Comparison of ENCODE assay signal across 7 cellular contexts in the genomic region with DNA sequence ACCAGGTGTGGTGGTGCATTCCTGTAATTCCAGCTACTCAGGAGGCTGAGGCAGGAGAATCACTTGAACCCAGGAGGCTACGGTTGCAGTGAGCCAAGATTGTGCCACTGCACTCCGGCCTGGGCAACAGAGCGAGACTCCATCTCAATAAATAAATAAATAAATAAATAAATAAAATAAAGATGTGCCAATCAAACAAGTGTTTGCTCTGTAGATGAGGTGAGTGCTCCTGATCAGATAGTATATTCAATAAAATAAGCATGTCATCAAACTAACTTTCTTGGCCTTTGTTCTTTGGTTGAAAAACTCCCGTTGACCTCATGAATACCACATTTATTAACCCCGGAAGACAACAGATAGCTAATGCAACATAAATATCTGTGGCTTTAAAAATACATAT. TPM values are rescaled to one million over a fixed set of nuclear protein-coding genes. Genes with fewer than 3 reads are reported as not detected.
DNase-seq lines count a peak whose midpoint lies in the region; TF ChIP-seq lines count a peak whose summit lies in the region.
"Not testable (repeated sequence)": the region's sequence is repeated elsewhere in the genome, so short reads cannot be mapped to it uniquely, and the experiment has no call there.

No MANE protein-coding gene starts in this region.

- CTCF ChIA-PET in HEK293 (lab: Yijun Ruan, JAX) = interaction anchor here (1.1 to 1.2 kb wide), 2 partner anchors 8 to 12 kb away, joined by 3 to 4 read pairs; no protein-coding TSS in a partner anchor

- H3K4me3 Mint-ChIP-seq in nephron = peak overlapping the region; percentile 81 to 88 (median 85)

- H3F3A ChIP-seq in smooth muscle cell (ENCODE audit: low read depth) = not testable (repeated sequence)

- H2AFZ ChIP-seq in fibroblast of lung (ENCODE audit: low read length) (peak overlapping the region; percentile 56), smooth muscle cell (ENCODE audit: low read depth) (peak overlapping the region; percentile 21)

- H3K36me3 ChIP-seq in HEK293 (ENCODE audit: control insufficient read depth in 2 of 2, insufficient read depth in 1 of 2, low read length in 2 of 2); SK-N-MC (ENCODE audit: insufficient read depth, low read length); breast epithelium; fibroblast of lung (ENCODE audit: control insufficient read depth, insufficient read depth, low read length); smooth muscle cell (ENCODE audit: low read depth): not testable (repeated sequence)

- not testable (repeated sequence) for H3K79me2 ChIP-seq in fibroblast of lung (ENCODE audit: control insufficient read depth, insufficient read depth, low read length); smooth muscle cell (ENCODE audit: low read depth)

- H3K36me3 Mint-ChIP-seq in nephron (ENCODE audit: low read depth) = not testable (repeated sequence)

- TF ChIP-seq POLR2A in breast epithelium (IDR thresholded peaks at IDR 0.05) = not testable (repeated sequence)

- not testable (repeated sequence) for H3K9me3 ChIP-seq in HEK293 (ENCODE audit: control insufficient read depth, insufficient read depth, low read depth, low read length); SK-N-MC (ENCODE audit: low read depth, low read length); breast epithelium; fibroblast of lung (ENCODE audit: control insufficient read depth, insufficient read depth, low read depth, low read length); smooth muscle cell (replicated peaks; ENCODE audit: low read depth)

- intact Hi-C loops in breast epithelium (cut with DNase I; ENCODE audit: low total_unique reads) = not testable (repeated sequence)

- 0 out of 2 replicates have a peak overlapping the region, but pooled peaks have one; percentile 88 for H3K27ac ChIP-seq in HEK293 (ENCODE audit: extremely low read depth, low read depth, low read length)
- peak overlapping the region; percentile 85 for H3K27ac ChIP-seq in SK-N-MC
- peak overlapping the region; percentile 33 to 34 for H3K27ac ChIP-seq in breast epithelium
- not testable (repeated sequence) for H3K27ac ChIP-seq in fibroblast of lung (ENCODE audit: insufficient read depth, low read length)
- H3K27ac ChIP-seq in smooth muscle cell (ENCODE audit: low read depth) = peak overlapping the region; percentile 36

- H3K9ac ChIP-seq in SK-N-MC (ENCODE audit: insufficient read length) = peak overlapping the region; percentile 75
- H3K9ac ChIP-seq in fibroblast of lung (ENCODE audit: insufficient read depth, low read length); smooth muscle cell (ENCODE audit: low read depth): not testable (repeated sequence)

- 74% methylated on average over 5 of the region's 5 CpGs for WGBS in smooth muscle cell (ENCODE audit: low lambda C conversion rate)

- not testable (repeated sequence) for H4K20me1 ChIP-seq in fibroblast of lung (ENCODE audit: control insufficient read depth, extremely low read depth, insufficient read depth, low read length); smooth muscle cell (ENCODE audit: low read depth)

- H3K4me1 ChIP-seq in HEK293 (ENCODE audit: control insufficient read depth, insufficient read depth, low read length); breast epithelium; fibroblast of lung (ENCODE audit: control insufficient read depth, extremely low read depth, insufficient read depth, low read length): not testable (repeated sequence)
- H3K4me1 ChIP-seq in smooth muscle cell (ENCODE audit: low read depth) = peaks cover 29% of the 10 kb centered on the region

- H3K4me1 Mint-ChIP-seq in nephron = peaks cover 25% of the 10 kb centered on the region

- H3K27ac Mint-ChIP-seq in nephron = peak overlapping the region; percentile 80 to 95 (median 84)

- POLR2A ChIA-PET in HEK293 (lab: Yijun Ruan, JAX) = interaction anchor here (0.8 to 1.6 kb wide), 4 partner anchors 18 to 61 kb away, joined by 3 to 12 read pairs (median 3); no protein-coding TSS in a partner anchor

- H3K27me3 Mint-ChIP-seq in nephron (ENCODE audit: low read depth) = not testable (repeated sequence)

- H3K9me3 Mint-ChIP-seq in nephron = not testable (repeated sequence)

- not testable (repeated sequence) for TF ChIP-seq CTCF in HEK293 (tag by site-specific recombination; IDR thresholded peaks at IDR 0.05); breast epithelium (IDR thresholded peaks at IDR 0.05); fibroblast of lung (conservative IDR thresholded peaks at IDR 0.05 in 1 of 2, IDR thresholded peaks at IDR 0.05 in 1 of 2; ENCODE audit: low read depth in 1 of 2, low read length in 2 of 2); nephron (IDR thresholded peaks at IDR 0.05; ENCODE audit: unreplicated experiment in 3 of 3); smooth muscle cell (IDR thresholded peaks at IDR 0.05; ENCODE audit: borderline replicate concordance, insufficient read depth, poor library complexity, severe bottlenecking)

- H3K4me3 ChIP-seq in HEK293 (ENCODE audit: low read depth, low read length) = not testable (repeated sequence)
- H3K4me3 ChIP-seq in SK-N-MC (peak overlapping the region; percentile 81), breast epithelium (peak overlapping the region in 2 of 3 donors; percentile 26 to 47), fibroblast of lung (replicated peaks in 1 of 4; ENCODE audit: control extremely low read depth in 1 of 4, insufficient read depth in 1 of 4, low read depth in 3 of 4, low read length in 4 of 4) (peak overlapping the region; percentile 33 to 54 (median 41)), smooth muscle cell (peak overlapping the region; percentile 35)

- H3K4me2 ChIP-seq in fibroblast of lung (ENCODE audit: extremely low read depth, insufficient read depth, low read length) (peak overlapping the region; percentile 80), smooth muscle cell (peak overlapping the region; percentile 79)

- not testable (repeated sequence) for H3K27me3 ChIP-seq in breast epithelium; fibroblast of lung (ENCODE audit: control insufficient read depth, insufficient read depth, low read length); smooth muscle cell (ENCODE audit: low read depth)

- not testable (repeated sequence) for DNase-seq in SK-N-MC (ENCODE audit: low read depth, low spot score); breast epithelium (ENCODE audit: low spot score in 2 of 2); fibroblast of lung (ENCODE audit: low read depth in 2 of 2); smooth muscle cell (lab: John Stamatoyannopoulos, UW; ENCODE audit: unreplicated experiment)
- DNase-seq in kidney glomerular epithelial cell (lab: John Stamatoyannopoulos, UW) = peak; percentile 24

TF ChIP-seq in HEK293, 187 proteins besides CTCF, POLR2A, EP300 and RAD21:
- TF ChIP-seq ZNF664 (tag by site-specific recombination; IDR thresholded peaks at IDR 0.05) (peak; percentile 64), ZNF121 (tag by site-specific recombination; IDR thresholded peaks at IDR 0.05) (peak; percentile 71; the same call in 1 of the 2 replicates)
TF ChIP-seq in HEK293: peak in this region for 2; not testable (repeated sequence) for 185.

RNA-seq across cellular contexts. Expression of a gene that starts 0.5 kb away (rescaled TPM):
- total RNA-seq in breast epithelium = 100 to 1,000 TPM in 1 of 3 donors, 10 to 100 TPM in 2; 26.7 to 109 (median 52.4) TPM
- 70.4 and 90.8 TPM in 2 replicates for total RNA-seq in fibroblast of lung
- 39.6 and 41.2 TPM in 2 replicates for polyA plus RNA-seq in fibroblast of lung
- polyA plus RNA-seq in fibroblast of lung (2012) = 23.4 and 23.5 TPM in 2 replicates
- polyA minus RNA-seq in fibroblast of lung (ENCODE audit: low replicate concordance) = 110 and 116 TPM in 2 replicates
- 29.4 and 33.4 TPM in 2 replicates for total RNA-seq in smooth muscle cell
- 8.0 and 9.1 TPM in 2 replicates for polyA plus RNA-seq in smooth muscle cell
